ENCODE assay signal across 1 cellular context in genomic region chr15:73602444-73602843, GRCh38.
TF ChIP-seq lines count a peak whose summit lies in the region.

No MANE protein-coding gene starts in this region.

TF ChIP-seq in H1, 55 proteins besides CTCF, POLR2A, EP300 and RAD21:
- TF ChIP-seq USF2 (IDR thresholded peaks at IDR 0.05; ENCODE audit: low read length) (no peak), EZH2 (IDR thresholded peaks at IDR 0.05; ENCODE audit: low read depth, low read length, severe bottlenecking) (no peak), RNF2 (IDR thresholded peaks at IDR 0.05; ENCODE audit: borderline replicate concordance, low read depth, low read length, missing control alignments, poor library complexity, severe bottlenecking) (no peak), JUND (IDR thresholded peaks at IDR 0.05; ENCODE audit: low read length) (no peak), SAP30 (IDR thresholded peaks at IDR 0.05; ENCODE audit: insufficient read depth, insufficient replicate concordance, low read length) (no peak), SP1 (IDR thresholded peaks at IDR 0.05; ENCODE audit: low read depth, low read length) (no peak), RFX5 (IDR thresholded peaks at IDR 0.05; ENCODE audit: borderline replicate concordance, low read depth, low read length) (no peak), CBX8 (IDR thresholded peaks at IDR 0.05; ENCODE audit: borderline replicate concordance, low read depth, low read length) (no peak), SIN3A (conservative IDR thresholded peaks at IDR 0.05 in 1 of 2, IDR thresholded peaks at IDR 0.05 in 1 of 2; ENCODE audit: low read depth in 1 of 2, low read length in 2 of 2) (no peak), TEAD4 (IDR thresholded peaks at IDR 0.05; ENCODE audit: low read depth, low read length) (no peak), YY1 (IDR thresholded peaks at IDR 0.05; ENCODE audit: low read depth, low read length) (no peak), SUZ12 (IDR thresholded peaks at IDR 0.05; ENCODE audit: low read length) (no peak), E2F6 (IDR thresholded peaks at IDR 0.05) (no peak), RXRA (IDR thresholded peaks at IDR 0.05; ENCODE audit: insufficient read depth, low read depth, low read length) (no peak)
